In the genomic region with DNA sequence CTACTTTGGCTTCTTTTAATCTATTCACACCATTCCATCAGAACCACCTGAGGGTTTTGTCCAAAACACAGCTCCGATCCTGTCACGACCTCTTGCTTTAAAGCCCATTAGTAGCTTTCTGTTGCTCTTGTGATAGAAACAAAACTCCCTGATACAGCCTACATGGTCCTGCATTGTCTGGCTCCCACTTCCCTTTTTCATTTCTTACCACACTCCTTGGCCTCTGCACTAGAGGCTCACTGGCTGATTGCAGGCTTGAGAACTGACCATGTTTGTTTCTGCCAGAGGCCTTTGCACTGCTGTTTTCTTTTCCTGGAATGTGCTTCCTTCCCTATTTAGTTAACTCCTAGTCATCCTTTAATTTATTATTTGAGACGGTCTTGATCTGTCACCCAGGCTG, we compare ENCODE assay signal across 10 cellular contexts. TPM values are rescaled to one million over a fixed set of nuclear protein-coding genes. Genes with fewer than 3 reads are reported as not detected.
A peak's percentile ranks its signal among the peaks of the same experiment; 100 is the strongest.
DNase-seq lines count a peak whose midpoint lies in the region; ATAC-seq, FAIRE-seq and TF ChIP-seq lines count a peak whose summit lies in the region.
"Had no signal": no experiment of that assay in that cellular context is flagged by ENCODE, and none has a peak within 500 bp of the region (broad histone marks: within the 10 kb centered on the region; RNA-seq: fewer than 3 reads in every experiment).

No MANE protein-coding gene starts in this region.

- no peak for TF ChIP-seq CTCF in HepG2 (CRISPR knock-in tag; IDR thresholded peaks at IDR 0.05)

- H3K36me3 Mint-ChIP-seq in activated CD8-positive, alpha-beta memory T cell treated with anti-CD3 and anti-CD28 coated beads, Interleukin-2, amount 10 ng/mL, durations not matched to agents 7 days and 5 days: peaks cover 82% of the 10 kb centered on the region

- CTCF ChIA-PET in HepG2 (lab: Yijun Ruan, JAX; ENCODE audit: low intra/inter-chr PET ratio, low total read pairs): no interaction called here
- CTCF ChIA-PET in activated CD8-positive, alpha-beta memory T cell treated with anti-CD3 and anti-CD28 coated beads, Interleukin-2, amount 10 ng/mL, durations not matched to agents 7 days and 5 days (lab: Charles Lee): interaction anchor here (1.8 kb wide), 1 partner anchor 18 kb away, joined by 4 read pairs; no protein-coding TSS in a partner anchor

- no peaks in the 10 kb centered on the region for H3K27me3 ChIP-seq in HepG2 (ENCODE audit: control insufficient read depth in 1 of 2, insufficient read depth in 2 of 2, low read length in 2 of 2)

- H3K36me3 ChIP-seq in HepG2 (replicated peaks in 1 of 2; ENCODE audit: control insufficient read depth in 1 of 2, insufficient read depth in 2 of 2, low read length in 2 of 2): peaks cover 49 to 80% of the 10 kb centered on the region in 2 experiments

- H3K4me1 ChIP-seq in HepG2 (ENCODE audit: insufficient read depth, low read length): peaks cover 21% of the 10 kb centered on the region

- no peaks in the 10 kb centered on the region for H3K27me3 Mint-ChIP-seq in activated CD8-positive, alpha-beta memory T cell treated with anti-CD3 and anti-CD28 coated beads, Interleukin-2, amount 10 ng/mL, durations not matched to agents 7 days and 5 days

- DNase-seq in HepG2 (ENCODE audit: low spot score) (no peak), dedifferentiated amniotic fluid mesenchymal stem cell (ENCODE audit: extremely low spot score) (no peak), NCI-H526 (lab: John Stamatoyannopoulos, UW) (no peak), germinal center (ENCODE audit: low spot score) (no peak)
- no peak for DNase-seq in activated CD8-positive, alpha-beta memory T cell treated with anti-CD3 and anti-CD28 coated beads, Interleukin-2, amount 10 ng/mL, durations not matched to agents 7 days and 5 days
- DNase-seq: DMS79 treated with DMSO at 0.1 percent for 48 hours, glutamatergic neuron had no signal

- POLR2A ChIA-PET in HepG2 (lab: Yijun Ruan, JAX): interaction anchor here (0.6 kb wide), 1 partner anchor 19 kb away, joined by 5 read pairs; no protein-coding TSS in a partner anchor

- H3K27ac Mint-ChIP-seq in activated CD8-positive, alpha-beta memory T cell treated with anti-CD3 and anti-CD28 coated beads, Interleukin-2, amount 10 ng/mL, durations not matched to agents 7 days and 5 days: no peak overlapping the region

- no peak for FAIRE-seq in HepG2 (lab: Jason Lieb, UNC)

- TF ChIP-seq POLR2A in GM18505 (IDR thresholded peaks at IDR 0.05; ENCODE audit: borderline replicate concordance, extremely low read depth, insufficient read depth, insufficient read length) (no peak), HepG2 (IDR thresholded peaks at IDR 0.05; ENCODE audit: insufficient read depth in 1 of 2, low read depth in 2 of 2, low read length in 2 of 2) (no peak)

- TF ChIP-seq RAD21 in HepG2 (CRISPR knock-in tag; IDR thresholded peaks at IDR 0.05): no peak

- H3K4me1 Mint-ChIP-seq in activated CD8-positive, alpha-beta memory T cell treated with anti-CD3 and anti-CD28 coated beads, Interleukin-2, amount 10 ng/mL, durations not matched to agents 7 days and 5 days: peaks cover 20% of the 10 kb centered on the region

- H3K4me3 Mint-ChIP-seq in activated CD8-positive, alpha-beta memory T cell treated with anti-CD3 and anti-CD28 coated beads, Interleukin-2, amount 10 ng/mL, durations not matched to agents 7 days and 5 days: no peak overlapping the region

- 96% methylated on average over 3 of the region's 3 CpGs for WGBS in HepG2 (ENCODE audit: low lambda C conversion rate)

- no peaks in the 10 kb centered on the region for H3K9me3 ChIP-seq in HepG2 (ENCODE audit: low read length)

- no peak overlapping the region for H3K4me2 ChIP-seq in HepG2 (ENCODE audit: low read depth, low read length)

- peaks cover 52% of the 10 kb centered on the region for H4K20me1 ChIP-seq in HepG2 (ENCODE audit: insufficient read depth, low read length)

- TF ChIP-seq EP300 in HepG2 (IDR thresholded peaks at IDR 0.05; ENCODE audit: low read depth in 2 of 2, low read length in 2 of 2) (no peak), HepG2 (CRISPR knock-in tag; IDR thresholded peaks at IDR 0.05; ENCODE audit: borderline replicate concordance) (no peak)

- peaks cover 71% of the 10 kb centered on the region for H3K79me2 ChIP-seq in HepG2 (ENCODE audit: insufficient read depth, low read length)

- in situ Hi-C loops in HepG2 (cut with HindIII; ENCODE audit: extremely low pct_ligation_motif_present, low pct_unique_long_range_greater_than_20kb): no loop called here

- no peak overlapping the region for H3K27ac ChIP-seq in HepG2 (ENCODE audit: extremely low read length, insufficient read depth, low read length)

- H3K4me3 ChIP-seq in HepG2 (replicated peaks in 1 of 3; ENCODE audit: insufficient read depth in 1 of 3, low read depth in 2 of 3, low read length in 3 of 3): no peak overlapping the region

- BruUV-seq in HepG2 (replicated peaks; lab: Mats Ljungman, UMichigan): no TSS peak

- H3K9me3 Mint-ChIP-seq in activated CD8-positive, alpha-beta memory T cell treated with anti-CD3 and anti-CD28 coated beads, Interleukin-2, amount 10 ng/mL, durations not matched to agents 7 days and 5 days (ENCODE audit: low read depth): no peaks in the 10 kb centered on the region

- ATAC-seq in GM18505 (IDR thresholded peaks at IDR 0.05; ENCODE audit: unreplicated experiment) (peak; percentile 81), GM21515 (IDR thresholded peaks at IDR 0.05; ENCODE audit: unreplicated experiment) (peak; percentile 78), HG03520 (IDR thresholded peaks at IDR 0.05; ENCODE audit: unreplicated experiment) (peak; percentile 75), HepG2 (no peak)
- no peak for ATAC-seq in activated CD8-positive, alpha-beta memory T cell treated with anti-CD3 and anti-CD28 coated beads, Interleukin-2, amount 10 ng/mL, durations not matched to agents 7 days and 5 days

- H3K9ac ChIP-seq in HepG2 (ENCODE audit: insufficient read depth, low read depth, low read length): no peak overlapping the region

- H2AFZ ChIP-seq in HepG2 (ENCODE audit: low read length): no peak overlapping the region

- intact Hi-C loops in HepG2 (cut with micrococcal nuclease; ENCODE audit: unreplicated experiment): no loop called here

TF ChIP-seq in HepG2, 621 proteins besides CTCF, POLR2A, EP300 and RAD21 (continues in another document):
- TF ChIP-seq RBM22 (optimal IDR thresholded peaks at IDR 0.05; ENCODE audit: low read length) (peak; percentile 35), AKAP8 (CRISPR knock-in tag; IDR thresholded peaks at IDR 0.05) (no peak), ARHGAP35 (CRISPR knock-in tag; IDR thresholded peaks at IDR 0.05; ENCODE audit: borderline replicate concordance) (no peak)

RNA-seq across cellular contexts. Expression of gene IST1, which starts 23.7 kb away (rescaled TPM):
- total RNA-seq in HepG2 (2016; rRNA removed; fragmentation: Illumina TruSeq; extraction: Trizol): 346 and 497 TPM in 2 replicates
- total RNA-seq in HepG2 (2016; cell fraction: cytosol; rRNA removed; fragmentation: Illumina TruSeq; extraction: Trizol; ENCODE audit: low read depth): 49.2 and 50.3 TPM in 2 replicates
- total RNA-seq in HepG2 (2016; cell fraction: insoluble cytoplasmic fraction; rRNA removed; fragmentation: Illumina TruSeq; extraction: Trizol): 344 and 478 TPM in 2 replicates
- 98.2 and 110 TPM in 2 replicates for total RNA-seq in HepG2 (2016; cell fraction: membrane; rRNA removed; fragmentation: Illumina TruSeq; extraction: Trizol)
- 217 and 218 TPM in 2 replicates for total RNA-seq in HepG2 (2016; cell fraction: nucleus; rRNA removed; fragmentation: Illumina TruSeq; extraction: Trizol)
- polyA plus RNA-seq in HepG2 (2011; rRNA removed): 402 and 415 TPM in 2 replicates
- polyA plus RNA-seq in HepG2 (2011; cell fraction: cytosol; rRNA removed): 246 and 321 TPM in 2 replicates
- polyA plus RNA-seq in HepG2 (2011; cell fraction: nucleus; rRNA removed): 386 and 449 TPM in 2 replicates
- polyA plus RNA-seq in HepG2 (2012): 250 and 252 TPM in 2 replicates
- polyA plus RNA-seq in HepG2 (2016; cell fraction: cytosol; fragmentation: Illumina TruSeq; extraction: Trizol; ENCODE audit: low read depth): 15.5 and 16.2 TPM in 2 replicates
- polyA plus RNA-seq in HepG2 (2016; cell fraction: insoluble cytoplasmic fraction; fragmentation: Illumina TruSeq; extraction: Trizol; ENCODE audit: low read depth): 427 and 428 TPM in 2 replicates
- polyA plus RNA-seq in HepG2 (2016; cell fraction: membrane; fragmentation: Illumina TruSeq; extraction: Trizol; ENCODE audit: low read depth): 40.8 and 43.5 TPM in 2 replicates
- 440 and 473 TPM in 2 replicates for polyA plus RNA-seq in HepG2 (2016; cell fraction: nucleus; fragmentation: Illumina TruSeq; extraction: Trizol; ENCODE audit: insufficient read depth, low read depth)
- polyA minus RNA-seq in HepG2 (2011; rRNA and poly(A)+ RNA removed; ENCODE audit: low replicate concordance): 132 and 270 TPM in 2 replicates
- 125 and 139 TPM in 2 replicates for polyA minus RNA-seq in HepG2 (2011; cell fraction: cytosol; rRNA and poly(A)+ RNA removed)
- polyA minus RNA-seq in HepG2 (2011; cell fraction: nucleus; rRNA and poly(A)+ RNA removed): 242 and 297 TPM in 2 replicates
- total RNA-seq in activated CD8-positive, alpha-beta memory T cell treated with anti-CD3 and anti-CD28 coated beads, Interleukin-2, amount 10 ng/mL, durations not matched to agents 7 days and 5 days: 100 to 1,000 TPM; 206 to 209 TPM

RNA-seq across cellular contexts. Expression of gene ZNF821, which starts 35.1 kb away (rescaled TPM):
- 6.0 and 7.0 TPM in 2 replicates for total RNA-seq in HepG2 (2016; rRNA removed; fragmentation: Illumina TruSeq; extraction: Trizol)
- total RNA-seq in HepG2 (2016; cell fraction: cytosol; rRNA removed; fragmentation: Illumina TruSeq; extraction: Trizol; ENCODE audit: low read depth): 4.9 and 5.9 TPM in 2 replicates
- 6.5 and 7.8 TPM in 2 replicates for total RNA-seq in HepG2 (2016; cell fraction: insoluble cytoplasmic fraction; rRNA removed; fragmentation: Illumina TruSeq; extraction: Trizol)
- 9.7 and 9.9 TPM in 2 replicates for total RNA-seq in HepG2 (2016; cell fraction: membrane; rRNA removed; fragmentation: Illumina TruSeq; extraction: Trizol)
- total RNA-seq in HepG2 (2016; cell fraction: nucleus; rRNA removed; fragmentation: Illumina TruSeq; extraction: Trizol): 5.0 and 7.0 TPM in 2 replicates
- polyA plus RNA-seq in HepG2 (2011; rRNA removed): 8.2 and 9.1 TPM in 2 replicates
- polyA plus RNA-seq in HepG2 (2011; cell fraction: cytosol; rRNA removed): 7.8 and 7.9 TPM in 2 replicates
- 13.1 and 13.6 TPM in 2 replicates for polyA plus RNA-seq in HepG2 (2011; cell fraction: nucleus; rRNA removed)
- 4.8 and 7.2 TPM in 2 replicates for polyA plus RNA-seq in HepG2 (2012)
- 3.0 and 3.2 TPM in 2 replicates for polyA plus RNA-seq in HepG2 (2016; cell fraction: cytosol; fragmentation: Illumina TruSeq; extraction: Trizol; ENCODE audit: low read depth)
- polyA plus RNA-seq in HepG2 (2016; cell fraction: insoluble cytoplasmic fraction; fragmentation: Illumina TruSeq; extraction: Trizol; ENCODE audit: low read depth): 5.8 and 7.3 TPM in 2 replicates
- 4.2 and 6.2 TPM in 2 replicates for polyA plus RNA-seq in HepG2 (2016; cell fraction: membrane; fragmentation: Illumina TruSeq; extraction: Trizol; ENCODE audit: low read depth)
- 7.5 and 8.7 TPM in 2 replicates for polyA plus RNA-seq in HepG2 (2016; cell fraction: nucleus; fragmentation: Illumina TruSeq; extraction: Trizol; ENCODE audit: insufficient read depth, low read depth)
- 4.7 and 11.8 TPM in 2 replicates for polyA minus RNA-seq in HepG2 (2011; rRNA and poly(A)+ RNA removed; ENCODE audit: low replicate concordance)
- 5.3 and 5.9 TPM in 2 replicates for polyA minus RNA-seq in HepG2 (2011; cell fraction: cytosol; rRNA and poly(A)+ RNA removed)
- 9.3 and 11.5 TPM in 2 replicates for polyA minus RNA-seq in HepG2 (2011; cell fraction: nucleus; rRNA and poly(A)+ RNA removed)
- 10 to 100 TPM in 1 of 2 experiments, 1 to 10 TPM in 1; 9.0 to 10.7 TPM for total RNA-seq in activated CD8-positive, alpha-beta memory T cell treated with anti-CD3 and anti-CD28 coated beads, Interleukin-2, amount 10 ng/mL, durations not matched to agents 7 days and 5 days

Comparison
In these comparisons a context has a peak if more than half of its experiments do, and no peak if none do; other contexts are left out.
1. ATAC-seq: peak in GM18505 (single experiment), GM21515 (single experiment) and HG03520 (single experiment); none in HepG2 (single experiment) and activated CD8-positive, alpha-beta memory T cell treated with anti-CD3 and anti-CD28 coated beads, Interleukin-2, amount 10 ng/mL, durations not matched to agents 7 days and 5 days (single experiment).